In the genomic region with DNA sequence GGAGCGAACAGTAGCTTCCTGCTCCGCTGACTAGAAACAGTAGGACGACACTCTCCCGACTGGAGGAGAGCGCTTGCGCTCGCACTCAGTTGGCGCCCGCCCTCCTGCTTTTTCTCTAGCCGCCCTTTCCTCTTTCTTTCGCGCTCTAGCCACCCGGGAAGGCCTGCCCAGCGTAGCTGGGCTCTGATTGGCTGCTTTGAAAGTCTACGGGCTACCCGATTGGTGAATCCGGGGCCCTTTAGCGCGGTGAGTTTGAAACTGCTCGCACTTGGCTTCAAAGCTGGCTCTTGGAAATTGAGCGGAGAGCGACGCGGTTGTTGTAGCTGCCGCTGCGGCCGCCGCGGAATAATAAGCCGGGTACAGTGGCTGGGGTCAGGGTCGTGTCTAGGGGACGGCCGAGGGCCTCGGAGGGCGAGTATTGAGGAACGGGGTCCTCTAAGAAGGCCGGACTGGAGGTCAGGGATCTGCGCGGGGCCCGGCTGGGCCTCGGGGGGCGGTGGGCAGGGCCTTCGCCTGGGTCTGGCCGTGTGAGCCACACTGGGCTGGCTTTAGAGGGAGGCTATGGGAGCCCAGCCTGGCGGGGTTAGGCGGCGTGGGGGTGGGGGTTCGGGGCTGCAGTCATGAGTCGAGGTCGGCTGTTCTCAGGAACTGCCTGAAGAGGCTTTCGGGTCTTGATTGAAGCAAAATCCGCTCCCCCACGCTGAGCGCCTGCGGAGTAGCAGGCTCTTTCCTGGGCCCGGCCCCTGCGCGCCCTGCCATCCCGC, we compare ENCODE assay signal across 1 cellular context.
A peak's percentile ranks its signal among the peaks of the same experiment; 100 is the strongest.
TF ChIP-seq lines count a peak whose summit lies in the region.

CDK1 (plus strand) TSS at position 265 of the 764 bp plus-strand sequence. CDS start 1,688 bp downstream, outside the sequence.

TF ChIP-seq in WTC11, 78 proteins besides CTCF, POLR2A, EP300 and RAD21 (continued from another document):
- TF ChIP-seq ZNF281 (CRISPR knock-in tag; IDR thresholded peaks at IDR 0.05) (0 out of 2 replicates have a peak, but pooled peaks have one; percentile 33), E2F4 (CRISPR knock-in tag; IDR thresholded peaks at IDR 0.05; ENCODE audit: borderline replicate concordance, low read depth) (peak; percentile 88), CREM (CRISPR knock-in tag; IDR thresholded peaks at IDR 0.05) (0 out of 2 replicates have a peak, but pooled peaks have one; percentile 34), ESRRA (CRISPR knock-in tag; IDR thresholded peaks at IDR 0.05; ENCODE audit: borderline replicate concordance) (no peak), EMX1 (CRISPR knock-in tag; IDR thresholded peaks at IDR 0.05) (no peak), ZNF425 (CRISPR knock-in tag; conservative IDR thresholded peaks at IDR 0.05) (no peak), SP1 (CRISPR knock-in tag; conservative IDR thresholded peaks at IDR 0.05) (0 out of 2 replicates have a peak, but pooled peaks have one; percentile 40), E2F5 (CRISPR knock-in tag; IDR thresholded peaks at IDR 0.05) (peak; percentile 82; the same call in 1 of the 2 replicates), ZNF671 (CRISPR knock-in tag; IDR thresholded peaks at IDR 0.05) (no peak)
- TF ChIP-seq, protein P1, sequence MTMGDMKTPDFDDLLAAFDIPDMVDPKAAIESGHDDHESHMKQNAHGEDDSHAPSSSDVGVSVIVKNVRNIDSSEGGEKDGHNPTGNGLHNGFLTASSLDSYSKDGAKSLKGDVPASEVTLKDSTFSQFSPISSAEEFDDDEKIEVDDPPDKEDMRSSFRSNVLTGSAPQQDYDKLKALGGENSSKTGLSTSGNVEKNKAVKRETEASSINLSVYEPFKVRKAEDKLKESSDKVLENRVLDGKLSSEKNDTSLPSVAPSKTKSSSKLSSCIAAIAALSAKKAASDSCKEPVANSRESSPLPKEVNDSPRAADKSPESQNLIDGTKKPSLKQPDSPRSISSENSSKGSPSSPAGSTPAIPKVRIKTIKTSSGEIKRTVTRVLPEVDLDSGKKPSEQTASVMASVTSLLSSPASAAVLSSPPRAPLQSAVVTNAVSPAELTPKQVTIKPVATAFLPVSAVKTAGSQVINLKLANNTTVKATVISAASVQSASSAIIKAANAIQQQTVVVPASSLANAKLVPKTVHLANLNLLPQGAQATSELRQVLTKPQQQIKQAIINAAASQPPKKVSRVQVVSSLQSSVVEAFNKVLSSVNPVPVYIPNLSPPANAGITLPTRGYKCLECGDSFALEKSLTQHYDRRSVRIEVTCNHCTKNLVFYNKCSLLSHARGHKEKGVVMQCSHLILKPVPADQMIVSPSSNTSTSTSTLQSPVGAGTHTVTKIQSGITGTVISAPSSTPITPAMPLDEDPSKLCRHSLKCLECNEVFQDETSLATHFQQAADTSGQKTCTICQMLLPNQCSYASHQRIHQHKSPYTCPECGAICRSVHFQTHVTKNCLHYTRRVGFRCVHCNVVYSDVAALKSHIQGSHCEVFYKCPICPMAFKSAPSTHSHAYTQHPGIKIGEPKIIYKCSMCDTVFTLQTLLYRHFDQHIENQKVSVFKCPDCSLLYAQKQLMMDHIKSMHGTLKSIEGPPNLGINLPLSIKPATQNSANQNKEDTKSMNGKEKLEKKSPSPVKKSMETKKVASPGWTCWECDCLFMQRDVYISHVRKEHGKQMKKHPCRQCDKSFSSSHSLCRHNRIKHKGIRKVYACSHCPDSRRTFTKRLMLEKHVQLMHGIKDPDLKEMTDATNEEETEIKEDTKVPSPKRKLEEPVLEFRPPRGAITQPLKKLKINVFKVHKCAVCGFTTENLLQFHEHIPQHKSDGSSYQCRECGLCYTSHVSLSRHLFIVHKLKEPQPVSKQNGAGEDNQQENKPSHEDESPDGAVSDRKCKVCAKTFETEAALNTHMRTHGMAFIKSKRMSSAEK (CRISPR knock-in tag; IDR thresholded peaks at IDR 0.05; ENCODE audit: borderline replicate concordance), result no peak
- TF ChIP-seq, protein P2, sequence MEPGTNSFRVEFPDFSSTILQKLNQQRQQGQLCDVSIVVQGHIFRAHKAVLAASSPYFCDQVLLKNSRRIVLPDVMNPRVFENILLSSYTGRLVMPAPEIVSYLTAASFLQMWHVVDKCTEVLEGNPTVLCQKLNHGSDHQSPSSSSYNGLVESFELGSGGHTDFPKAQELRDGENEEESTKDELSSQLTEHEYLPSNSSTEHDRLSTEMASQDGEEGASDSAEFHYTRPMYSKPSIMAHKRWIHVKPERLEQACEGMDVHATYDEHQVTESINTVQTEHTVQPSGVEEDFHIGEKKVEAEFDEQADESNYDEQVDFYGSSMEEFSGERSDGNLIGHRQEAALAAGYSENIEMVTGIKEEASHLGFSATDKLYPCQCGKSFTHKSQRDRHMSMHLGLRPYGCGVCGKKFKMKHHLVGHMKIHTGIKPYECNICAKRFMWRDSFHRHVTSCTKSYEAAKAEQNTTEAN (CRISPR knock-in tag; IDR thresholded peaks at IDR 0.05), result peak; percentile 53; the same call in 1 of the 2 replicates
